In the genomic region with DNA sequence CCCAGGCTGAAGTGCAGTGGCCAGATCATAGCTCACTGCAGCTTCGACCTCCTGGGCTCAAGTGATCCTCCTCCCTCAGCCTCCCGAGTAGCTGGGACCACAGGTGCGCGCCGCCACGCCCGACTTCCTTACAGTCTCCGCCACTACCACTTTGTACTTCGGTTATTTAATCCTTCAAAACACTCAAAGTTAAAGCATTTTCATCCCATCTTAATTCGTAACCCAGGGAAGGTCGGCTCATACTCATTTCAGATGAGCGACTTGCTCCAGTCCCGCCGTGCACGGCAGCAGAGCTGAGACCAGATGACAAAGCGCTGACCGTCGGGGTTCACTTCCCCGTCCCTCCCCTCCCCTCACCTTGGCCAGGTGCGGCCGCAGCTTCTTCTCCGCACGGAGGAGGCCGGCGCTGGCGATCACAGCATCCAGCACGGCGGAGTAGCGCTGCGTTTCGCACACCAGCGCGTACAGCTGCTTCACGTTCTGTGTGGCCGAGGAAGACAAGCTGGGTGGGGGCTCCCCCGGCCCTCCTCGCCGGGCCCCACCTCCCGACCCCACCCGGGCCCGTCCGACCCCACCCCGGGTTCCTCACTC, we compare ENCODE assay signal across 8 cellular contexts. TPM values are rescaled to one million over a fixed set of nuclear protein-coding genes. Genes with fewer than 3 reads are reported as not detected.
A peak's percentile ranks its signal among the peaks of the same experiment; 100 is the strongest.
DNase-seq lines count a peak whose midpoint lies in the region; ATAC-seq and TF ChIP-seq lines count a peak whose summit lies in the region.

No MANE protein-coding gene starts in this region.

- peak overlapping the region; percentile 96 for H3K27ac Mint-ChIP-seq in activated T-helper 1 cell treated with anti-CD3 and anti-CD28 coated beads, Interleukin-12 subunit alpha, Interleukin-12 subunit beta, Interleukin-2, Interleukin-4 antibody, amounts not matched to agents 30 ng/mL and 10 ng/mL and 1 ng/mL, durations not matched to agents 14 hours and 24 hours and 36 hours

- TF ChIP-seq POLR2A in spleen (IDR thresholded peaks at IDR 0.05), result no peak

- intact Hi-C loops in activated T-helper 1 cell treated with anti-CD3 and anti-CD28 coated beads, Interleukin-12 subunit alpha, Interleukin-12 subunit beta, Interleukin-2, Interleukin-4 antibody, amounts not matched to agents 30 ng/mL and 10 ng/mL and 1 ng/mL, durations not matched to agents 14 hours and 24 hours and 36 hours (cut with micrococcal nuclease), result loop anchor here (1.0 kb wide), 1 partner anchor 214 kb away; the partner anchor contains the start of gene BAZ1B
- intact Hi-C loops in spleen (cut with DNase I; ENCODE audit: low total_unique reads), result no loop called here

- peaks cover 27% of the 10 kb centered on the region for H3K4me1 Mint-ChIP-seq in activated T-helper 1 cell treated with anti-CD3 and anti-CD28 coated beads, Interleukin-12 subunit alpha, Interleukin-12 subunit beta, Interleukin-2, Interleukin-4 antibody, amounts not matched to agents 30 ng/mL and 10 ng/mL and 1 ng/mL, durations not matched to agents 14 hours and 24 hours and 36 hours (ENCODE audit: low read depth)

- H3K36me3 ChIP-seq in iPS-15b (ENCODE audit: control insufficient read depth, insufficient read depth, low read length) (peaks cover 17% of the 10 kb centered on the region), spleen (peaks cover 0 to 44% (median 29%) of the 10 kb centered on the region in 6 donors)

- ATAC-seq in GM19043 (IDR thresholded peaks at IDR 0.05; ENCODE audit: low read depth, unreplicated experiment), result peak; percentile 36
- ATAC-seq in HG03175 (IDR thresholded peaks at IDR 0.05; ENCODE audit: unreplicated experiment), result peak; percentile 43

- no peaks in the 10 kb centered on the region for H3K4me1 ChIP-seq in iPS-15b (ENCODE audit: control insufficient read depth, insufficient read depth, low read length)
- peaks cover 10 to 54% (median 24%) of the 10 kb centered on the region in 6 donors for H3K4me1 ChIP-seq in spleen

- H3K4me3 Mint-ChIP-seq in activated T-helper 1 cell treated with anti-CD3 and anti-CD28 coated beads, Interleukin-12 subunit alpha, Interleukin-12 subunit beta, Interleukin-2, Interleukin-4 antibody, amounts not matched to agents 30 ng/mL and 10 ng/mL and 1 ng/mL, durations not matched to agents 14 hours and 24 hours and 36 hours, result peak overlapping the region; percentile 100

- peak overlapping the region; percentile 55 to 88 (median 78) for H3K27ac ChIP-seq in spleen

- H3K9ac ChIP-seq in iPS-15b (ENCODE audit: low read depth, low read length), result peak overlapping the region; percentile 70

- H3K4me3 ChIP-seq in AG10803 (ENCODE audit: low read length) (peak overlapping the region; percentile 76), iPS-15b (ENCODE audit: low read depth, low read length) (peak overlapping the region; percentile 89), spleen (peak overlapping the region; percentile 56 to 94 (median 70))

- H3K27me3 ChIP-seq in iPS-15b (ENCODE audit: control insufficient read depth, insufficient read depth, low read length) (no peaks in the 10 kb centered on the region), spleen (replicated peaks in 1 of 7) (no peaks in the 10 kb centered on the region)

- no peaks in the 10 kb centered on the region for H3K27me3 Mint-ChIP-seq in activated T-helper 1 cell treated with anti-CD3 and anti-CD28 coated beads, Interleukin-12 subunit alpha, Interleukin-12 subunit beta, Interleukin-2, Interleukin-4 antibody, amounts not matched to agents 30 ng/mL and 10 ng/mL and 1 ng/mL, durations not matched to agents 14 hours and 24 hours and 36 hours (ENCODE audit: insufficient read depth)

- TF ChIP-seq CTCF in AG10803 (conservative IDR thresholded peaks at IDR 0.05; ENCODE audit: low read length) (no peak), spleen (IDR thresholded peaks at IDR 0.05 in 8 of 11, conservative IDR thresholded peaks at IDR 0.05 in 3 of 11) (no peak)

- H3K36me3 Mint-ChIP-seq in activated T-helper 1 cell treated with anti-CD3 and anti-CD28 coated beads, Interleukin-12 subunit alpha, Interleukin-12 subunit beta, Interleukin-2, Interleukin-4 antibody, amounts not matched to agents 30 ng/mL and 10 ng/mL and 1 ng/mL, durations not matched to agents 14 hours and 24 hours and 36 hours (ENCODE audit: low read depth), result peaks cover 28% of the 10 kb centered on the region

- DNase-seq in AG10803 (ENCODE audit: low read depth) (no peak), spleen (no peak), epidermal melanocyte (ENCODE audit: insufficient read length, low spot score) (no peak)
- DNase-seq in activated T-helper 1 cell treated with anti-CD3 and anti-CD28 coated beads, Interleukin-12 subunit alpha, Interleukin-12 subunit beta, Interleukin-2, Interleukin-4 antibody, amounts not matched to agents 30 ng/mL and 10 ng/mL and 1 ng/mL, durations not matched to agents 14 hours and 24 hours and 36 hours (ENCODE audit: low spot score), result no peak
- no peak for DNase-seq in stimulated activated CD4-positive, alpha-beta T cell treated with anti-CD3 and anti-CD28 coated beads, Interleukin-15, amount 100 ng/mL, for 24 hours

- H3K9me3 ChIP-seq in iPS-15b (ENCODE audit: control insufficient read depth, insufficient read depth, low read length) (no peaks in the 10 kb centered on the region), spleen (no peaks in the 10 kb centered on the region)

- H3K9me3 Mint-ChIP-seq in activated T-helper 1 cell treated with anti-CD3 and anti-CD28 coated beads, Interleukin-12 subunit alpha, Interleukin-12 subunit beta, Interleukin-2, Interleukin-4 antibody, amounts not matched to agents 30 ng/mL and 10 ng/mL and 1 ng/mL, durations not matched to agents 14 hours and 24 hours and 36 hours, result no peaks in the 10 kb centered on the region

- WGBS in spleen, 5 donors, result 12 to 31% (median 16%) methylated on average over 19 to 43 of the region's 43 CpGs

RNA-seq across cellular contexts. Expression of gene NSUN5, which starts 0.5 kb away (rescaled TPM):
- 70.3 and 74.8 TPM in 2 replicates for total RNA-seq in activated T-helper 1 cell treated with anti-CD3 and anti-CD28 coated beads, Interleukin-12 subunit alpha, Interleukin-12 subunit beta, Interleukin-2, Interleukin-4 antibody, amounts not matched to agents 30 ng/mL and 10 ng/mL and 1 ng/mL, durations not matched to agents 14 hours and 24 hours and 36 hours
- 10 to 100 TPM; 23.6 to 35.8 (median 29.3) TPM for total RNA-seq in spleen
- polyA plus RNA-seq in spleen, result 10 to 100 TPM; 40.9 to 43.1 (median 42.6) TPM

RNA-seq across cellular contexts. Expression of gene TRIM50, which starts 19.7 kb away (rescaled TPM):
- total RNA-seq in activated T-helper 1 cell treated with anti-CD3 and anti-CD28 coated beads, Interleukin-12 subunit alpha, Interleukin-12 subunit beta, Interleukin-2, Interleukin-4 antibody, amounts not matched to agents 30 ng/mL and 10 ng/mL and 1 ng/mL, durations not matched to agents 14 hours and 24 hours and 36 hours, result not detected in 2 replicates
- total RNA-seq in spleen, result 1 to 10 TPM in 1 of 7 donors, under 1 TPM in 3, not detected in 3; 0.32 to 1.8 (median 0.58) TPM
- under 1 TPM; 0.13 to 0.26 (median 0.18) TPM for polyA plus RNA-seq in spleen

RNA-seq across cellular contexts. Expression of gene FKBP6, which starts 19.8 kb away (rescaled TPM):
- not detected in 2 replicates for total RNA-seq in activated T-helper 1 cell treated with anti-CD3 and anti-CD28 coated beads, Interleukin-12 subunit alpha, Interleukin-12 subunit beta, Interleukin-2, Interleukin-4 antibody, amounts not matched to agents 30 ng/mL and 10 ng/mL and 1 ng/mL, durations not matched to agents 14 hours and 24 hours and 36 hours
- total RNA-seq in spleen, result not detected
- polyA plus RNA-seq in spleen, result under 1 TPM; 0.15 to 0.51 (median 0.24) TPM
